21 cellular contexts compared by ENCODE assay signal in genomic region chr2:185069107-185069506, GRCh38.
DNase-seq lines count a peak whose midpoint lies in the region; ATAC-seq and TF ChIP-seq lines count a peak whose summit lies in the region.
"Had no signal": no experiment of that assay in that cellular context is flagged by ENCODE, and none has a peak within 500 bp of the region (broad histone marks: within the 10 kb centered on the region; RNA-seq: fewer than 3 reads in every experiment).

No MANE protein-coding gene starts in this region.

- H3K27me3 ChIP-seq in MM.1S (replicated peaks; ENCODE audit: insufficient read depth, low read length) = no peaks in the 10 kb centered on the region
- no peaks in the 10 kb centered on the region for H3K27me3 ChIP-seq in aorta (ENCODE audit: control insufficient read depth in 1 of 2, insufficient read depth in 2 of 2, low read length in 1 of 2)
- H3K27me3 ChIP-seq: BLaER1 treated with 17β-estradiol and CSF1 and Interleukin-3, amounts not matched to agents 10 nM and 100 nM had no signal

- H3K27ac ChIP-seq in MM.1S (ENCODE audit: low read length) (peak overlapping the region; percentile 15; the same call in 1 of the 2 replicates), aorta (ENCODE audit: low read depth in 1 of 2, low read length in 2 of 2) (no peak overlapping the region)
- H3K27ac ChIP-seq: 22Rv1; A549; BLaER1 treated with 17β-estradiol and CSF1 and Interleukin-3, amounts not matched to agents 10 nM and 100 nM; C4-2B had no signal

- H3K9me3 ChIP-seq in MM.1S (replicated peaks; ENCODE audit: insufficient read depth, low read length) = no peaks in the 10 kb centered on the region
- no peaks in the 10 kb centered on the region for H3K9me3 ChIP-seq in aorta (ENCODE audit: control insufficient read depth, low read length)
- H3K9me3 ChIP-seq: A549; BLaER1 treated with 17β-estradiol and CSF1 and Interleukin-3, amounts not matched to agents 10 nM and 100 nM had no signal

- H3F3A ChIP-seq in MM.1S (ENCODE audit: insufficient read depth, low read length) = no peaks in the 10 kb centered on the region; the same call in 1 of the 2 replicates

- peak overlapping the region; percentile 2 for H3K27ac Mint-ChIP-seq in nephron progenitor cell
- H3K27ac Mint-ChIP-seq: B cell; CD4-positive, alpha-beta T cell; CD8-positive, alpha-beta T cell had no signal

- peak; percentile 60 for ATAC-seq in GM18867 (IDR thresholded peaks at IDR 0.05; ENCODE audit: unreplicated experiment)
- ATAC-seq in aorta (ENCODE audit: low FRiP score) = no peak
- ATAC-seq: A549; CD8-positive, alpha-beta T cell had no signal

- H2AFZ ChIP-seq in MM.1S (ENCODE audit: low read length) = no peak overlapping the region

- TF ChIP-seq CTCF in MM.1S (IDR thresholded peaks at IDR 0.05; ENCODE audit: low read length) (no peak), nephron progenitor cell (IDR thresholded peaks at IDR 0.05) (no peak)

- H3K27me3 Mint-ChIP-seq in nephron progenitor cell (ENCODE audit: low read depth, poor library complexity) = no peaks in the 10 kb centered on the region
- H3K27me3 Mint-ChIP-seq: B cell; CD4-positive, alpha-beta T cell had no signal

- H3K79me2 ChIP-seq in MM.1S (ENCODE audit: low read length) = no peaks in the 10 kb centered on the region

- peak; percentile 56 for DNase-seq in MM.1S
- no peak for DNase-seq in nephron progenitor cell
- DNase-seq in COR-L47 (lab: John Stamatoyannopoulos, UW) = no peak
- no peak for DNase-seq in GF-D8 (lab: John Stamatoyannopoulos, UW)
- DNase-seq in aorta = no peak
- DNase-seq: AML-193; CD4-positive, alpha-beta T cell; CD8-positive, alpha-beta T cell; DMS 273 treated with DMSO at 0.1 percent for 48 hours; DMS153; DMS53; DMS79; DND-41; EL; GDM1 had no signal

- H3K4me1 Mint-ChIP-seq in nephron progenitor cell = no peaks in the 10 kb centered on the region
- H3K4me1 Mint-ChIP-seq: B cell had no signal

- H3K9me3 Mint-ChIP-seq in nephron progenitor cell = no peaks in the 10 kb centered on the region

- H3K9ac ChIP-seq in MM.1S (ENCODE audit: low read length) = no peak overlapping the region
- H3K9ac ChIP-seq: BLaER1 treated with 17β-estradiol and CSF1 and Interleukin-3, amounts not matched to agents 10 nM and 100 nM had no signal

- H3K4me1 ChIP-seq in MM.1S (ENCODE audit: low read length) (peaks cover 20% of the 10 kb centered on the region), aorta (ENCODE audit: control insufficient read depth in 1 of 2, insufficient read depth in 2 of 2, low read length in 2 of 2) (no peaks in the 10 kb centered on the region)
- H3K4me1 ChIP-seq: A549; BLaER1 treated with 17β-estradiol and CSF1 and Interleukin-3, amounts not matched to agents 10 nM and 100 nM had no signal

- no peaks in the 10 kb centered on the region for H3K9me2 ChIP-seq in MM.1S (replicated peaks; ENCODE audit: insufficient read depth, low read length)

- no peaks in the 10 kb centered on the region for H3K36me3 ChIP-seq in MM.1S (replicated peaks; ENCODE audit: insufficient read depth, low read length)
- no peaks in the 10 kb centered on the region for H3K36me3 ChIP-seq in aorta (ENCODE audit: control insufficient read depth in 1 of 2, insufficient read depth in 2 of 2, low read length in 1 of 2)
- H3K36me3 ChIP-seq: BLaER1 treated with 17β-estradiol and CSF1 and Interleukin-3, amounts not matched to agents 10 nM and 100 nM had no signal

- no peak overlapping the region for H3K4me3 ChIP-seq in MM.1S (ENCODE audit: low read length)
- no peak overlapping the region for H3K4me3 ChIP-seq in aorta (ENCODE audit: low read length in 2 of 2)
- H3K4me3 ChIP-seq: A549; BLaER1 treated with 17β-estradiol and CSF1 and Interleukin-3, amounts not matched to agents 10 nM and 100 nM had no signal

- WGBS in aorta, 2 donors = 46 to 54% methylated on average over 2 of the region's 2 CpGs

- no peaks in the 10 kb centered on the region for H4K20me1 ChIP-seq in MM.1S (ENCODE audit: insufficient read depth, low read length)
- H4K20me1 ChIP-seq: BLaER1 treated with 17β-estradiol and CSF1 and Interleukin-3, amounts not matched to agents 10 nM and 100 nM had no signal

- H3K36me3 Mint-ChIP-seq in nephron progenitor cell (ENCODE audit: low read depth) = no peaks in the 10 kb centered on the region
- H3K36me3 Mint-ChIP-seq: CD8-positive, alpha-beta T cell had no signal

- intact Hi-C loops in aorta (cut with DNase I) = no loop called here

- H3K4me2 ChIP-seq in MM.1S (ENCODE audit: low read depth, low read length) = peak overlapping the region; percentile 14; the same call in 1 of the 2 replicates
- H3K4me2 ChIP-seq: A549; BLaER1 treated with 17β-estradiol and CSF1 and Interleukin-3, amounts not matched to agents 10 nM and 100 nM had no signal

- no peak overlapping the region for H3K4me3 Mint-ChIP-seq in nephron progenitor cell
- H3K4me3 Mint-ChIP-seq: B cell; CD4-positive, alpha-beta T cell; CD8-positive, alpha-beta T cell had no signal
